In genomic region chr10:122504551-122504950, GRCh38 we compare ENCODE assay signal across 8 cellular contexts. TPM values are rescaled to one million over a fixed set of nuclear protein-coding genes. Genes with fewer than 3 reads are reported as not detected.
DNase-seq lines count a peak whose midpoint lies in the region; ATAC-seq and TF ChIP-seq lines count a peak whose summit lies in the region.

No MANE protein-coding gene starts in this region.

- no peak overlapping the region for H2AFZ ChIP-seq in GM23248

- no peak overlapping the region for H3K4me3 ChIP-seq in GM23248
- no peak overlapping the region for H3K4me3 ChIP-seq in SJCRH30
- no peak overlapping the region for H3K4me3 ChIP-seq in gastrocnemius medialis

- in situ Hi-C loops in GM23248 (cut with MboI), result no loop called here
- in situ Hi-C loops in gastrocnemius medialis (cut with MboI; ENCODE audit: low sequenced_read_pairs in 4 of 4), result no loop called here

- H3K4me2 ChIP-seq in GM23248 (ENCODE audit: unreplicated experiment), result no peak overlapping the region

- H3K27me3 ChIP-seq in GM23248 (replicated peaks; ENCODE audit: insufficient read depth) (no peaks in the 10 kb centered on the region), SJCRH30 (peaks cover 12% of the 10 kb centered on the region), gastrocnemius medialis (no peaks in the 10 kb centered on the region)

- TF ChIP-seq CTCF in gastrocnemius medialis (IDR thresholded peaks at IDR 0.05 in 4 of 5, conservative IDR thresholded peaks at IDR 0.05 in 1 of 5), result no peak
- no peak for TF ChIP-seq CTCF in GM10266 (IDR thresholded peaks at IDR 0.05; ENCODE audit: control insufficient read depth, insufficient read depth, low read depth, missing control alignments)

- H3F3A ChIP-seq in GM23248 (ENCODE audit: insufficient read depth), result peaks cover 12% of the 10 kb centered on the region

- DNase-seq in GM23248, result peak; percentile 94
- DNase-seq in SJCRH30, result peak; percentile 58 to 59
- DNase-seq in cardiac septum (ENCODE audit: low spot score), result peak; percentile 91
- peak; percentile 45 to 67 for DNase-seq in gastrocnemius medialis
- no peak for DNase-seq in GM10266 (ENCODE audit: extremely low spot score)
- no peak for DNase-seq in NCI-H2227 treated with DMSO at 0.1 percent for 48 hours (lab: John Stamatoyannopoulos, UW)
- DNase-seq in 8988T, result no peak
- no peak for DNase-seq in ecto neural progenitor cell (ENCODE audit: low spot score)

- H3K9me3 ChIP-seq in GM23248 (ENCODE audit: low read depth) (no peaks in the 10 kb centered on the region), SJCRH30 (replicated peaks) (no peaks in the 10 kb centered on the region), gastrocnemius medialis (no peaks in the 10 kb centered on the region)

- intact Hi-C loops in cardiac septum (cut with DNase I) (loop anchor here (5.0 kb wide), 1 partner anchor 42 kb away; the partner anchor contains the start of gene HTRA1), gastrocnemius medialis (cut with DNase I; ENCODE audit: low total_unique reads) (no loop called here)

- H3K79me2 ChIP-seq in GM23248 (ENCODE audit: insufficient read depth), result peaks cover 19% of the 10 kb centered on the region

- H3K4me1 ChIP-seq in GM23248 (ENCODE audit: insufficient read depth) (peaks cover 11% of the 10 kb centered on the region), SJCRH30 (peaks cover 3% of the 10 kb centered on the region; the same call in 1 of the 2 replicates), gastrocnemius medialis (peaks cover under 1 to 11% of the 10 kb centered on the region in 2 donors)

- WGBS in GM23248 (ENCODE audit: low coverage in 1 of 2, low lambda C conversion rate in 2 of 2, missing lambda C conversion rate in 2 of 2), 2 experiments, result 32 to 43% methylated on average over 6 to 7 of the region's 7 CpGs

- no peaks in the 10 kb centered on the region for H3K9me2 ChIP-seq in GM23248 (ENCODE audit: insufficient read depth)

- no peak overlapping the region for H3K27ac ChIP-seq in GM23248
- no peak overlapping the region for H3K27ac ChIP-seq in SJCRH30
- peak overlapping the region in 2 of 4 donors; percentile 18 to 41 for H3K27ac ChIP-seq in gastrocnemius medialis

- no peaks in the 10 kb centered on the region for H4K20me1 ChIP-seq in GM23248 (ENCODE audit: insufficient read depth)

- peak overlapping the region; percentile 35; the same call in 1 of the 2 replicates for H3K9ac ChIP-seq in GM23248

- ATAC-seq in gastrocnemius medialis, result peak; percentile 53 to 61

- no peak for TF ChIP-seq POLR2A in gastrocnemius medialis (IDR thresholded peaks at IDR 0.05)

- H3K36me3 ChIP-seq in GM23248 (ENCODE audit: low read depth) (0 out of 2 replicates have a peak, but pooled peaks cover 7% of the 10 kb centered on the region), SJCRH30 (no peaks in the 10 kb centered on the region), gastrocnemius medialis (peaks cover 0 to 6% of the 10 kb centered on the region in 2 donors)

RNA-seq across cellular contexts. Expression of gene HTRA1, which starts 43.2 kb away (rescaled TPM):
- 395 and 405 TPM in 2 replicates for total RNA-seq in GM23248 (2014; rRNA removed; shearing (Covaris generic))
- 220 and 303 TPM in 2 replicates for polyA plus RNA-seq in GM23248 (2016; fragmentation: Nextera tagmentation; extraction: Ambion mirVana)
- total RNA-seq in SJCRH30 (2014; rRNA removed; shearing (Covaris generic)), result 1.0 and 1.5 TPM in 2 replicates
- total RNA-seq in cardiac septum, result 104 TPM
- total RNA-seq in gastrocnemius medialis, result 10 to 100 TPM; 14.2 to 23.2 (median 17.2) TPM

RNA-seq across cellular contexts. Expression of gene ARMS2, which starts 50.1 kb away (rescaled TPM):
- not detected in 2 replicates for total RNA-seq in GM23248 (2014; rRNA removed; shearing (Covaris generic))
- not detected in 2 replicates for polyA plus RNA-seq in GM23248 (2016; fragmentation: Nextera tagmentation; extraction: Ambion mirVana)
- total RNA-seq in SJCRH30 (2014; rRNA removed; shearing (Covaris generic)), result not detected in 2 replicates
- total RNA-seq in cardiac septum, result 0.92 TPM
- total RNA-seq in gastrocnemius medialis, result not detected

RNA-seq across cellular contexts. Expression of gene DMBT1, which starts 56.0 kb away (rescaled TPM):
- not detected in 2 replicates for total RNA-seq in GM23248 (2014; rRNA removed; shearing (Covaris generic))
- polyA plus RNA-seq in GM23248 (2016; fragmentation: Nextera tagmentation; extraction: Ambion mirVana), result not detected in 2 replicates
- total RNA-seq in SJCRH30 (2014; rRNA removed; shearing (Covaris generic)), result 4.1 and 4.2 TPM in 2 replicates
- total RNA-seq in cardiac septum, result 0.08 TPM
- under 1 TPM in 1 of 4 donors, not detected in 3; 0.32 TPM for total RNA-seq in gastrocnemius medialis

Comparison
In these comparisons a context has a peak if more than half of its experiments do, and no peak if none do; other contexts are left out.
1. DNase-seq: peak in GM23248 (single experiment), SJCRH30 (2 of 2), cardiac septum (single experiment) and gastrocnemius medialis (2 of 2); none in GM10266 (single experiment), NCI-H2227 treated with DMSO at 0.1 percent for 48 hours (single experiment), 8988T (single experiment) and ecto neural progenitor cell (single experiment).